8 cellular contexts compared by ENCODE assay signal in the genomic region with DNA sequence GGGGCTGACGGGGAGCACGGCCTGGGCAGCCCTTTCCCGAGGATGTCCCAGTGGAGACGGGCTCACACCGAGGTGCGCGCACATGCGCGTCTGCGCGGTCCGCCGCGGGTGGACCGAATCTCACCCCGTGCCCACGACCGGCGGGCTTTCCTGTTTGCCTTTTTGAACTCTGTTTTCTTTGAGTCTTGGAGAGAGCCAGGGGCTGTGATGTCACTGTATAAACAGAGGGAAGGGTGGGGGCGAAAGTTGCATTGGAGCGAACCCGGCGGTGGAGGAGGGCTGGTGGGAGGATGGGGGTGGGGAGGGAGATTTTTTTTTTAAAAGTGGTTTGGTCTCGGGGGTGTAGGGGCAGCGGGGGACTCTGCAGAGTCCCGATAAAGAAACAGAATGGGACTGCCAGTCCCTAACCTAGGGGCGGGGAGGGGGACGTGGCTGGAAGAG.
DNase-seq lines count a peak whose midpoint lies in the region; ATAC-seq and TF ChIP-seq lines count a peak whose summit lies in the region.

No MANE protein-coding gene starts in this region.

- H3K9me3 ChIP-seq in right lobe of liver (no peaks in the 10 kb centered on the region), thoracic aorta (no peaks in the 10 kb centered on the region)

- no peak overlapping the region for H3K4me3 Mint-ChIP-seq in activated naive CD4-positive, alpha-beta T cell treated with anti-CD3 and anti-CD28 coated beads, Interleukin-2, amount 10 ng/mL, durations not matched to agents 7 days and 5 days

- no peaks in the 10 kb centered on the region for H3K36me3 Mint-ChIP-seq in activated naive CD4-positive, alpha-beta T cell treated with anti-CD3 and anti-CD28 coated beads, Interleukin-2, amount 10 ng/mL, durations not matched to agents 7 days and 5 days

- peaks cover 48% of the 10 kb centered on the region for H3K27me3 Mint-ChIP-seq in activated naive CD4-positive, alpha-beta T cell treated with anti-CD3 and anti-CD28 coated beads, Interleukin-2, amount 10 ng/mL, durations not matched to agents 7 days and 5 days

- H3K9me3 Mint-ChIP-seq in activated naive CD4-positive, alpha-beta T cell treated with anti-CD3 and anti-CD28 coated beads, Interleukin-2, amount 10 ng/mL, durations not matched to agents 7 days and 5 days: no peaks in the 10 kb centered on the region

- peaks cover 2% of the 10 kb centered on the region for H3K4me1 Mint-ChIP-seq in activated naive CD4-positive, alpha-beta T cell treated with anti-CD3 and anti-CD28 coated beads, Interleukin-2, amount 10 ng/mL, durations not matched to agents 7 days and 5 days

- TF ChIP-seq POLR2A in right lobe of liver (IDR thresholded peaks at IDR 0.05): peak; percentile 38
- no peak for TF ChIP-seq POLR2A in GM18505 (IDR thresholded peaks at IDR 0.05; ENCODE audit: borderline replicate concordance, extremely low read depth, insufficient read depth, insufficient read length)

- DNase-seq in M059J (ENCODE audit: low read depth): peak; percentile 79
- peak; percentile 67 for DNase-seq in dedifferentiated amniotic fluid mesenchymal stem cell (ENCODE audit: extremely low spot score)
- DNase-seq in right lobe of liver: peak; percentile 80 to 91 (median 89)
- DNase-seq in thoracic aorta (ENCODE audit: low spot score): peak; percentile 49
- DNase-seq in activated naive CD4-positive, alpha-beta T cell treated with anti-CD3 and anti-CD28 coated beads, Interleukin-2, amount 10 ng/mL, durations not matched to agents 7 days and 5 days: no peak

- intact Hi-C loops in right lobe of liver (cut with DNase I): loop anchor here (10.0 kb wide), 3 partner anchors 64 to 394 kb away; partner anchors contain the start of gene GATA6 (in 1 of the 2)

- no peak overlapping the region for H3K27ac Mint-ChIP-seq in activated naive CD4-positive, alpha-beta T cell treated with anti-CD3 and anti-CD28 coated beads, Interleukin-2, amount 10 ng/mL, durations not matched to agents 7 days and 5 days

- TF ChIP-seq CTCF in right lobe of liver (IDR thresholded peaks at IDR 0.05): no peak
- TF ChIP-seq CTCF in thoracic aorta (IDR thresholded peaks at IDR 0.05): no peak

- H3K4me3 ChIP-seq in right lobe of liver (peak overlapping the region; percentile 47 to 59 (median 55)), thoracic aorta (peak overlapping the region; percentile 83)

- WGBS in right lobe of liver (ENCODE audit: insufficient coverage, low coverage, low lambda C conversion rate, missing lambda C conversion rate): 5% methylated on average over 28 of the region's 28 CpGs

- H3K36me3 ChIP-seq in right lobe of liver (no peaks in the 10 kb centered on the region), thoracic aorta (no peaks in the 10 kb centered on the region)

- peak; percentile 70 to 82 (median 74) for ATAC-seq in right lobe of liver
- ATAC-seq in thoracic aorta (ENCODE audit: insufficient number of reproducible peaks, low FRiP score, low read depth): peak; percentile 49
- no peak for ATAC-seq in HG03342 (IDR thresholded peaks at IDR 0.05; ENCODE audit: unreplicated experiment)
- no peak for ATAC-seq in GM18505 (IDR thresholded peaks at IDR 0.05; ENCODE audit: unreplicated experiment)
- ATAC-seq in HG03159 (IDR thresholded peaks at IDR 0.05; ENCODE audit: unreplicated experiment): no peak

- H3K27ac ChIP-seq in right lobe of liver (peak overlapping the region; percentile 90 to 99 (median 97)), thoracic aorta (peak overlapping the region; percentile 97 to 99)

- no peaks in the 10 kb centered on the region for H3K27me3 ChIP-seq in right lobe of liver
- H3K27me3 ChIP-seq in thoracic aorta (replicated peaks; ENCODE audit: insufficient read depth): no peaks in the 10 kb centered on the region

- peaks cover 0 to 17% (median 0%) of the 10 kb centered on the region in 4 donors for H3K4me1 ChIP-seq in right lobe of liver
- H3K4me1 ChIP-seq in thoracic aorta (ENCODE audit: control insufficient read depth in 1 of 2, low read depth in 2 of 2): peaks cover 0 to 51% of the 10 kb centered on the region in 2 donors

- CTCF ChIA-PET in activated naive CD4-positive, alpha-beta T cell treated with anti-CD3 and anti-CD28 coated beads, Interleukin-2, amount 10 ng/mL, durations not matched to agents 7 days and 5 days (lab: Charles Lee): no interaction called here

Comparison
In these comparisons a context has a peak if more than half of its experiments do, and no peak if none do; other contexts are left out.
1. ATAC-seq: peak in right lobe of liver (4 of 4) and thoracic aorta (single experiment); none in HG03342 (single experiment), GM18505 (single experiment) and HG03159 (single experiment).